ENCODE assay signal across 8 cellular contexts in the genomic region with DNA sequence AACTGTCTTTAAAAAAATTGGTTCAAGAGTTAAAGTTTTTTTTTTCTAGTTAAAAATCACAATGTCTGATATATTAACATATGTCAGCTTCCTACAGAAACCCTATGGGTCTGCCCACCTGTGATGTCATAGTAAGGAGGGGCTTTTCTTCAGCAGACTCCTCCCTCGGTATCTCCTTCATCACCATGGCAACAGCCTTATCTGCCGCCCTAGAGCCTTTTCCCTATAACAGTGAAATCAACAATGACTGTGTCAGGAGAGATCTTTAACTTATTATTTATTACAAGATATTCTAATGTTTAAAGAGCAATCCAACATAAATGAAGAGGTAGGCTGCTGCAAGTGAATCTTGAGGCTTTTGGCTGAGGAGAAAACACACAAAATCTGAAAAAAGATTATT.
DNase-seq lines count a peak whose midpoint lies in the region; ATAC-seq and TF ChIP-seq lines count a peak whose summit lies in the region.

No MANE protein-coding gene starts in this region.

- no peaks in the 10 kb centered on the region for H3K9me3 Mint-ChIP-seq in activated T-helper 17 cell treated with anti-CD3 and anti-CD28 coated beads, Interleukin-2, amount 50 U/mL, for 72 hours

- H3K27ac ChIP-seq in heart right ventricle: no peak overlapping the region

- no peak for TF ChIP-seq CTCF in heart right ventricle (IDR thresholded peaks at IDR 0.05)

- H3K36me3 ChIP-seq in heart right ventricle: no peaks in the 10 kb centered on the region

- no peak overlapping the region for H3K4me3 Mint-ChIP-seq in activated T-helper 17 cell treated with anti-CD3 and anti-CD28 coated beads, Interleukin-2, amount 50 U/mL, for 72 hours

- H3K4me1 Mint-ChIP-seq in activated T-helper 17 cell treated with anti-CD3 and anti-CD28 coated beads, Interleukin-2, amount 50 U/mL, for 72 hours: no peaks in the 10 kb centered on the region

- no peak overlapping the region for H3K4me3 ChIP-seq in heart right ventricle

- H3K9me3 ChIP-seq in heart right ventricle: no peaks in the 10 kb centered on the region

- H3K27me3 ChIP-seq in heart right ventricle: peaks cover 0 to 47% (median 33%) of the 10 kb centered on the region in 7 donors

- WGBS in heart right ventricle, 2 donors: 14 to 15% methylated on average over 2 of the region's 2 CpGs

- no peak overlapping the region for H3K27ac Mint-ChIP-seq in activated T-helper 17 cell treated with anti-CD3 and anti-CD28 coated beads, Interleukin-2, amount 50 U/mL, for 72 hours

- peak; percentile 53 for ATAC-seq in GM18873 (IDR thresholded peaks at IDR 0.05; ENCODE audit: low FRiP score, unreplicated experiment)
- peak; percentile 80 for ATAC-seq in HG03045 (IDR thresholded peaks at IDR 0.05; ENCODE audit: unreplicated experiment)
- no peak for ATAC-seq in heart right ventricle
- no peak for ATAC-seq in activated T-helper 17 cell treated with anti-CD3 and anti-CD28 coated beads, Interleukin-2, amount 50 U/mL, for 72 hours (replicated peaks)
- no peak for ATAC-seq in HG03196 (IDR thresholded peaks at IDR 0.05; ENCODE audit: unreplicated experiment)

- intact Hi-C loops in heart right ventricle (cut with DNase I): no loop called here

- in situ Hi-C loops in ACHN (cut with HindIII; ENCODE audit: low pct_ligation_motif_present, low pct_unique_long_range_greater_than_20kb, low sequenced_read_pairs): no loop called here

- DNase-seq in ACHN (peak; percentile 33), NCI-H524 treated with DMSO at 0.1 percent for 48 hours (lab: John Stamatoyannopoulos, UW) (peak; percentile 77), ecto neural progenitor cell (ENCODE audit: low spot score) (peak; percentile 51), heart right ventricle (no peak)

- no peaks in the 10 kb centered on the region for H3K4me1 ChIP-seq in heart right ventricle

- H3K27me3 Mint-ChIP-seq in activated T-helper 17 cell treated with anti-CD3 and anti-CD28 coated beads, Interleukin-2, amount 50 U/mL, for 72 hours: peaks cover 10% of the 10 kb centered on the region

- H3K36me3 Mint-ChIP-seq in activated T-helper 17 cell treated with anti-CD3 and anti-CD28 coated beads, Interleukin-2, amount 50 U/mL, for 72 hours (ENCODE audit: low read depth): no peaks in the 10 kb centered on the region

Comparison
In these comparisons a context has a peak if more than half of its experiments do, and no peak if none do; other contexts are left out.
1. DNase-seq: peak in ACHN (single experiment), NCI-H524 treated with DMSO at 0.1 percent for 48 hours (single experiment) and ecto neural progenitor cell (single experiment); none in heart right ventricle (0 of 2).
2. ATAC-seq: peak in GM18873 (single experiment) and HG03045 (single experiment); none in heart right ventricle (0 of 8), activated T-helper 17 cell treated with anti-CD3 and anti-CD28 coated beads, Interleukin-2, amount 50 U/mL, for 72 hours (single experiment) and HG03196 (single experiment).